21 cellular contexts compared by ENCODE assay signal in the genomic region with DNA sequence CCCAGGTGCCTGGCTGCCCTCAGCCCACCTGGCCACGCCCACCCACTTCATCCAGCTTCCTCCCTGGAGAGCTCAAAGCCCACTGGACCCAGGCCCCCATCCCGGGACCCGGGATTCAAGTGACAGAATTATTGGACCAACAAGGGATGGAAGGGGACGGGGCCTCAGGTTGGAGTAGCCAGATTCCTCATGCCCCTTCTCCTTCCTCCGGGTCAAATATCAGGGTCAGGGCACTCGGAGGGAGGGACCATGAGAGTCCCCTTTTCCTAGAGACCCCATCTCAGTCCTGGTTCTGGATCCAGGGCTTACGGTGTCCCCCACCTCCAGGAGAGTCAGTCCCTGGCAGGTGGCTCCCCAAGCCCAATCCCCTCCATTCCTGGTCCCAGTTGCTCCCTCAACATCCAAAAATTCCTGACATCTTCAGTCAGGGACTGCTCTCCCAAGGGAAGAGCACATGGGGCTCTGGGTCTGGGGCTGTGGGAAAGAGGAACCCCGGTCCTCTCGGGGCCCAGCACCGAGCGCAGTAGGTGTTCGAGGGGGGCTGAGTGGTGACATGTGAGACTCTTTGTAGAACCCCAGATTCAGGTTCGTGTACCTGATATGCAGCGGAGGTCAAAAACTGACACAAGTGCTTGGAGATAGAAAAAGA. TPM values are rescaled to one million over a fixed set of nuclear protein-coding genes. Genes with fewer than 3 reads are reported as not detected.
A peak's percentile ranks its signal among the peaks of the same experiment; 100 is the strongest.
DNase-seq lines count a peak whose midpoint lies in the region; ATAC-seq and TF ChIP-seq lines count a peak whose summit lies in the region.
"Had no signal": no experiment of that assay in that cellular context is flagged by ENCODE, and none has a peak within 500 bp of the region (broad histone marks: within the 10 kb centered on the region; RNA-seq: fewer than 3 reads in every experiment).

No MANE protein-coding gene starts in this region.

- TF ChIP-seq CTCF in activated B cell treated with CpG ODN at 0.5 μM for 24 hours (IDR thresholded peaks at IDR 0.05) (no peak), nephron progenitor cell (IDR thresholded peaks at IDR 0.05) (no peak), esophagus muscularis mucosa (IDR thresholded peaks at IDR 0.05) (no peak)

- no peaks in the 10 kb centered on the region for H3K9me3 ChIP-seq in BLaER1
- H3K9me3 ChIP-seq in esophagus muscularis mucosa: no peaks in the 10 kb centered on the region
- H3K9me3 ChIP-seq: SK-N-SH had no signal

- intact Hi-C loops in activated B cell treated with CpG ODN at 0.5 μM for 24 hours (cut with micrococcal nuclease): no loop called here
- intact Hi-C loops in esophagus muscularis mucosa (cut with DNase I): no loop called here

- WGBS in esophagus muscularis mucosa: 83% methylated on average over 11 of the region's 14 CpGs

- H3K4me3 ChIP-seq in BLaER1: no peak overlapping the region
- no peak overlapping the region for H3K4me3 ChIP-seq in esophagus muscularis mucosa

- no peaks in the 10 kb centered on the region for H3K27me3 ChIP-seq in BLaER1
- peaks cover 0 to 40% (median 0%) of the 10 kb centered on the region in 4 donors for H3K27me3 ChIP-seq in esophagus muscularis mucosa

- H4K20me1 ChIP-seq in BLaER1: no peaks in the 10 kb centered on the region

- H3K36me3 Mint-ChIP-seq in IgD-negative memory B cell (peaks cover 3% of the 10 kb centered on the region), activated B cell treated with CpG ODN at 0.5 μM for 24 hours (ENCODE audit: low read depth) (no peaks in the 10 kb centered on the region), nephron progenitor cell (ENCODE audit: low read depth) (no peaks in the 10 kb centered on the region)
- H3K36me3 Mint-ChIP-seq: CD4-positive, alpha-beta memory T cell had no signal

- peaks cover 97% of the 10 kb centered on the region for H3K4me1 ChIP-seq in BLaER1
- H3K4me1 ChIP-seq in esophagus muscularis mucosa: peaks cover 0 to 7% (median 2%) of the 10 kb centered on the region in 4 donors

- CTCF ChIA-PET in activated B cell treated with CpG ODN at 0.5 μM for 24 hours (lab: Charles Lee): no interaction called here

- no peak for ATAC-seq in activated B cell treated with CpG ODN at 0.5 μM for 24 hours (ENCODE audit: low read depth)
- ATAC-seq: HCT116 had no signal

- peak overlapping the region; percentile 82 for H3K27ac ChIP-seq in BLaER1
- H3K27ac ChIP-seq in esophagus muscularis mucosa (replicated peaks in 1 of 4): no peak overlapping the region
- H3K27ac ChIP-seq: HL-60 had no signal

- no peak for DNase-seq in activated B cell treated with CpG ODN at 0.5 μM for 24 hours
- no peak for DNase-seq in nephron progenitor cell
- no peak for DNase-seq in NCI-H1930 (lab: John Stamatoyannopoulos, UW)
- no peak for DNase-seq in esophagus muscularis mucosa (ENCODE audit: extremely low spot score)
- DNase-seq in activated CD4-positive, alpha-beta T cell treated with anti-CD3 and anti-CD28 coated beads for 48 hours: no peak
- DNase-seq: CD4-positive, alpha-beta memory T cell; DMS79; NCI-H1048; NCI-H1436 treated with DMSO at 0.1 percent for 48 hours; NCI-H2081; NCI-H510A; NCI-H82; SHP77; SK-N-SH had no signal

- no peak for TF ChIP-seq POLR2A in esophagus muscularis mucosa (IDR thresholded peaks at IDR 0.05; ENCODE audit: low read depth)

- H3K4me3 Mint-ChIP-seq in IgD-negative memory B cell (peak overlapping the region in 2 of 4 donors; percentile 43 to 58), activated B cell treated with CpG ODN at 0.5 μM for 24 hours (no peak overlapping the region), nephron progenitor cell (peak overlapping the region; percentile 21)
- H3K4me3 Mint-ChIP-seq: CD4-positive, alpha-beta memory T cell had no signal

- peaks cover 7% of the 10 kb centered on the region for H3K27me3 Mint-ChIP-seq in IgD-negative memory B cell
- no peaks in the 10 kb centered on the region for H3K27me3 Mint-ChIP-seq in activated B cell treated with CpG ODN at 0.5 μM for 24 hours
- H3K27me3 Mint-ChIP-seq in nephron progenitor cell (ENCODE audit: low read depth, poor library complexity): peaks cover 16% of the 10 kb centered on the region
- H3K27me3 Mint-ChIP-seq: CD4-positive, alpha-beta memory T cell had no signal

- peak overlapping the region; percentile 88 for H3K4me2 ChIP-seq in BLaER1
- H3K4me2 ChIP-seq: SK-N-SH had no signal

- H3K4me1 Mint-ChIP-seq in IgD-negative memory B cell (peaks cover 42 to 69% (median 62%) of the 10 kb centered on the region in 3 donors), activated B cell treated with CpG ODN at 0.5 μM for 24 hours (peaks cover 99% of the 10 kb centered on the region), nephron progenitor cell (peaks cover 79% of the 10 kb centered on the region)

- peak overlapping the region; percentile 66 to 83 (median 75) for H3K27ac Mint-ChIP-seq in IgD-negative memory B cell
- H3K27ac Mint-ChIP-seq in activated B cell treated with CpG ODN at 0.5 μM for 24 hours: peak overlapping the region; percentile 96
- peak overlapping the region; percentile 34 for H3K27ac Mint-ChIP-seq in nephron progenitor cell

- no peaks in the 10 kb centered on the region for H3K36me3 ChIP-seq in BLaER1
- H3K36me3 ChIP-seq in esophagus muscularis mucosa: no peaks in the 10 kb centered on the region

- no peak for TF ChIP-seq EP300 in esophagus muscularis mucosa (IDR thresholded peaks at IDR 0.05)

- H3K9ac ChIP-seq in BLaER1: peak overlapping the region; percentile 46; the same call in 1 of the 2 replicates
- H3K9ac ChIP-seq: SK-N-SH had no signal

- H3K9me3 Mint-ChIP-seq in IgD-negative memory B cell (no peaks in the 10 kb centered on the region), activated B cell treated with CpG ODN at 0.5 μM for 24 hours (no peaks in the 10 kb centered on the region), nephron progenitor cell (no peaks in the 10 kb centered on the region)
- H3K9me3 Mint-ChIP-seq: CD4-positive, alpha-beta memory T cell had no signal

- POLR2A ChIA-PET in activated B cell treated with CpG ODN at 0.5 μM for 24 hours (lab: Charles Lee): interaction anchor here (0.6 to 2.6 kb wide), 5 partner anchors 10 to 41 kb away, joined by 3 to 14 read pairs (median 3); no protein-coding TSS in a partner anchor

RNA-seq across cellular contexts. Expression of a gene that starts 37.7 kb away (rescaled TPM):
- polyA plus RNA-seq in IgD-negative memory B cell: 195 TPM
- total RNA-seq in activated B cell treated with CpG ODN at 0.5 μM for 24 hours (189 and 195 TPM in 2 replicates), esophagus muscularis mucosa (1 to 10 TPM in 1 of 4 donors, under 1 TPM in 2, not detected in 1; 0.39 to 1.3 (median 0.80) TPM)
- total RNA-seq: A673; CD4-positive, alpha-beta memory T cell; G401; MCF 10A had no signal
- polyA plus RNA-seq: SK-N-SH had no signal

Comparison
In these comparisons a context has a peak if more than half of its experiments do, and no peak if none do; other contexts are left out.
1. H3K27ac Mint-ChIP-seq: peak in every context shown above with its lines; median percentile 96 in activated B cell treated with CpG ODN at 0.5 μM for 24 hours; 75 in IgD-negative memory B cell; 34 in nephron progenitor cell.
2. RNA of a gene that starts 37.7 kb away (total RNA-seq): 189 to 195 TPM in activated B cell treated with CpG ODN at 0.5 μM for 24 hours; 0.39 to 1.3 TPM in esophagus muscularis mucosa; every median in the first group is over 10 times any median in the second.